ENCODE assay signal across 26 cellular contexts in genomic region chr10:132753596-132753995, GRCh38. TPM values are rescaled to one million over a fixed set of nuclear protein-coding genes. Genes with fewer than 3 reads are reported as not detected.
A peak's percentile ranks its signal among the peaks of the same experiment; 100 is the strongest.
DNase-seq lines count a peak whose midpoint lies in the region; ATAC-seq and TF ChIP-seq lines count a peak whose summit lies in the region.
"Had no signal": no experiment of that assay in that cellular context is flagged by ENCODE, and none has a peak within 500 bp of the region (broad histone marks: within the 10 kb centered on the region; RNA-seq: fewer than 3 reads in every experiment).

No MANE protein-coding gene starts in this region.

- H3K4me3 Mint-ChIP-seq in progenitor cell of endocrine pancreas (ENCODE audit: low read depth), result peak overlapping the region; percentile 27
- no peak overlapping the region for H3K4me3 Mint-ChIP-seq in activated CD4-positive, alpha-beta T cell treated with anti-CD3 and anti-CD28 coated beads for 36 hours
- H3K4me3 Mint-ChIP-seq: CD14-positive monocyte; CD4-positive, alpha-beta memory T cell; CD4-positive, CD25-positive, alpha-beta regulatory T cell; CD8-positive, alpha-beta memory T cell had no signal

- H3K9me3 ChIP-seq in cardiac muscle cell (ENCODE audit: low read depth) (no peaks in the 10 kb centered on the region), WERI-Rb-1 (ENCODE audit: severe bottlenecking) (no peaks in the 10 kb centered on the region)
- H3K9me3 ChIP-seq: BE2C, BLaER1 had no signal

- no peaks in the 10 kb centered on the region for H3K27me3 ChIP-seq in cardiac muscle cell
- no peaks in the 10 kb centered on the region for H3K27me3 ChIP-seq in WERI-Rb-1 (ENCODE audit: insufficient read depth, low read depth, severe bottlenecking)
- H3K27me3 ChIP-seq: BE2C, BLaER1 had no signal

- TF ChIP-seq CTCF in cardiac muscle cell (IDR thresholded peaks at IDR 0.05; ENCODE audit: low read depth, low read length) (no peak), WERI-Rb-1 (IDR thresholded peaks at IDR 0.05; ENCODE audit: low read depth, low read length) (no peak), progenitor cell of endocrine pancreas (IDR thresholded peaks at IDR 0.05; ENCODE audit: unreplicated experiment) (no peak)

- POLR2A ChIA-PET in activated CD4-positive, alpha-beta T cell treated with anti-CD3 and anti-CD28 coated beads for 36 hours (lab: Charles Lee), result no interaction called here

- peak overlapping the region; percentile 6 for H3K27ac ChIP-seq in cardiac muscle cell
- peak overlapping the region; percentile 47 for H3K27ac ChIP-seq in WERI-Rb-1
- H3K27ac ChIP-seq: BLaER1 had no signal

- H3K4me3 ChIP-seq in cardiac muscle cell (no peak overlapping the region), WERI-Rb-1 (ENCODE audit: low read depth, low read length) (no peak overlapping the region)
- H3K4me3 ChIP-seq: BLaER1 had no signal

- H3K9me3 Mint-ChIP-seq in progenitor cell of endocrine pancreas (ENCODE audit: low read depth), result peaks cover 3% of the 10 kb centered on the region
- peaks cover 7% of the 10 kb centered on the region for H3K9me3 Mint-ChIP-seq in activated CD4-positive, alpha-beta T cell treated with anti-CD3 and anti-CD28 coated beads for 36 hours (ENCODE audit: low read depth)

- H3K27me3 Mint-ChIP-seq in progenitor cell of endocrine pancreas, result no peaks in the 10 kb centered on the region
- no peaks in the 10 kb centered on the region for H3K27me3 Mint-ChIP-seq in activated CD4-positive, alpha-beta T cell treated with anti-CD3 and anti-CD28 coated beads for 36 hours
- H3K27me3 Mint-ChIP-seq: CD4-positive, alpha-beta memory T cell; CD4-positive, CD25-positive, alpha-beta regulatory T cell; CD8-positive, alpha-beta memory T cell had no signal

- H3K36me3 Mint-ChIP-seq in progenitor cell of endocrine pancreas (ENCODE audit: insufficient read depth), result peaks cover 21% of the 10 kb centered on the region
- H3K36me3 Mint-ChIP-seq in activated CD4-positive, alpha-beta T cell treated with anti-CD3 and anti-CD28 coated beads for 36 hours (ENCODE audit: low read depth), result peaks cover 20% of the 10 kb centered on the region

- CTCF ChIA-PET in activated CD4-positive, alpha-beta T cell treated with anti-CD3 and anti-CD28 coated beads for 36 hours (lab: Charles Lee), result no interaction called here

- ATAC-seq in GM18505 (IDR thresholded peaks at IDR 0.05; ENCODE audit: unreplicated experiment) (no peak), HG02981 (IDR thresholded peaks at IDR 0.05; ENCODE audit: unreplicated experiment) (no peak)
- no peak for ATAC-seq in activated CD4-positive, alpha-beta T cell treated with anti-CD3 and anti-CD28 coated beads for 36 hours

- peak overlapping the region; percentile 87 for H3K27ac Mint-ChIP-seq in progenitor cell of endocrine pancreas
- H3K27ac Mint-ChIP-seq in activated CD4-positive, alpha-beta T cell treated with anti-CD3 and anti-CD28 coated beads for 36 hours, result no peak overlapping the region
- H3K27ac Mint-ChIP-seq: CD4-positive, alpha-beta memory T cell; CD4-positive, CD25-positive, alpha-beta regulatory T cell had no signal

- DNase-seq in cardiac muscle cell (ENCODE audit: low read depth in 1 of 2, low spot score in 1 of 2), result no peak
- DNase-seq in cardiac septum (ENCODE audit: low spot score), result no peak
- DNase-seq in WERI-Rb-1, result peak; percentile 65
- no peak for DNase-seq in progenitor cell of endocrine pancreas (ENCODE audit: low spot score, unreplicated experiment)
- DNase-seq in activated CD4-positive, alpha-beta T cell treated with anti-CD3 and anti-CD28 coated beads for 36 hours, result no peak
- DNase-seq: 8988T; ACHN; BE2C; C1 segment of cervical spinal cord; CD4-positive, alpha-beta memory T cell; CD4-positive, CD25-positive, alpha-beta regulatory T cell; CD8-positive, alpha-beta memory T cell; COR-L47; DMS 273 treated with DMSO at 0.1 percent for 48 hours; DMS153; DMS53; DMS79; DND-41; EL; GF-D8 had no signal

- H3K4me1 Mint-ChIP-seq in progenitor cell of endocrine pancreas (ENCODE audit: low read depth), result peaks cover 22% of the 10 kb centered on the region
- H3K4me1 Mint-ChIP-seq in activated CD4-positive, alpha-beta T cell treated with anti-CD3 and anti-CD28 coated beads for 36 hours, result no peaks in the 10 kb centered on the region
- H3K4me1 Mint-ChIP-seq: CD14-positive monocyte; CD8-positive, alpha-beta memory T cell had no signal

- peaks cover 4% of the 10 kb centered on the region for H3K36me3 ChIP-seq in cardiac muscle cell
- no peaks in the 10 kb centered on the region for H3K36me3 ChIP-seq in WERI-Rb-1
- H3K36me3 ChIP-seq: BE2C had no signal

- no peaks in the 10 kb centered on the region for H3K4me1 ChIP-seq in cardiac muscle cell (ENCODE audit: low read depth)
- H3K4me1 ChIP-seq: BE2C had no signal

- TF ChIP-seq POLR2A in GM18505 (IDR thresholded peaks at IDR 0.05; ENCODE audit: borderline replicate concordance, extremely low read depth, insufficient read depth, insufficient read length), result no peak

- intact Hi-C loops in cardiac septum (cut with DNase I), result no loop called here
- intact Hi-C loops in activated CD4-positive, alpha-beta T cell treated with anti-CD3 and anti-CD28 coated beads for 36 hours (cut with DNase I, micrococcal nuclease), result no loop called here

RNA-seq across cellular contexts. Expression of gene NKX6-2, which starts 32.4 kb away (rescaled TPM):
- 0.09 and 0.56 TPM in 2 replicates for total RNA-seq in cardiac muscle cell
- 9.9 and 15.4 TPM in 2 replicates for polyA plus RNA-seq in cardiac muscle cell
- total RNA-seq in cardiac septum, result not detected
- total RNA-seq in progenitor cell of endocrine pancreas, result 28.3 and 43.9 TPM in 2 replicates
- not detected for total RNA-seq in activated CD4-positive, alpha-beta T cell treated with anti-CD3 and anti-CD28 coated beads for 36 hours
- total RNA-seq: A673; CD4-positive, alpha-beta memory T cell; CD4-positive, CD25-positive, alpha-beta regulatory T cell; CD8-positive, alpha-beta memory T cell had no signal
- polyA plus RNA-seq: AG04450; CD14-positive monocyte; CD8-positive, alpha-beta memory T cell had no signal

Comparison
In these comparisons a context has a peak if more than half of its experiments do, and no peak if none do; other contexts are left out.
1. RNA of gene NKX6-2, which starts 32.4 kb away (total RNA-seq): 28.3 to 43.9 TPM in progenitor cell of endocrine pancreas; 0.09 to 0.56 TPM in cardiac muscle cell, not detected in cardiac septum (single experiment) and not detected in activated CD4-positive, alpha-beta T cell treated with anti-CD3 and anti-CD28 coated beads for 36 hours; every median in the first group is over 10 times any median in the second.